ENCODE assay signal across 25 cellular contexts in genomic region chr7:158526531-158526930, GRCh38.
"Had no signal": no experiment of that assay in that cellular context is flagged by ENCODE, and none has a peak within 500 bp of the region (broad histone marks: within the 10 kb centered on the region; RNA-seq: fewer than 3 reads in every experiment).

No MANE protein-coding gene starts in this region.

- DNase-seq: activated CD4-positive, alpha-beta memory T cell treated with anti-CD3 and anti-CD28 coated beads for 36 hours; activated CD4-positive, alpha-beta T cell treated with anti-CD3 and anti-CD28 coated beads for 4 hours; activated CD4-positive, alpha-beta T cell treated with anti-CD3 and anti-CD28 coated beads, Interleukin-2, amount 50 U/mL, for 1 hour; activated CD8-positive, alpha-beta memory T cell treated with anti-CD3 and anti-CD28 coated beads, Interleukin-2, amount 50 U/mL, for 4 hours; activated gamma-delta T cell treated with Interleukin-2 at 50 U/mL for 16 hours; activated naive CD4-positive, alpha-beta T cell treated with anti-CD3 and anti-CD28 coated beads for 36 hours; activated T-cell treated with anti-CD3 and anti-CD28 coated beads for 4 hours; activated T-cell treated with anti-CD3 and anti-CD28 coated beads, Interleukin-2, amount 50 U/mL, for 4 hours; adrenal gland; body of pancreas; MM.1S; MV-4-11; NCI-H1436 treated with DMSO at 0.1 percent for 48 hours; NCI-H1694 treated with DMSO at 0.1 percent for 48 hours; NCI-H2029; NCI-H524 treated with DMSO at 0.1 percent for 48 hours; NK-92 treated with Interleukin-12 subunit alpha and Interleukin-12 subunit beta, amount 100 ng/mL, for 24 hours; PC-9; SHP77; SJCRH30; T1000 had no signal

- H3K9me3 ChIP-seq: adrenal gland, body of pancreas, breast epithelium, SJCRH30 had no signal

- H3K27me3 ChIP-seq: adrenal gland, body of pancreas had no signal

- H3K4me1 ChIP-seq: adrenal gland, breast epithelium, SJCRH30 had no signal

- H3K4me2 ChIP-seq: KMS-11, PC-9 had no signal

- H3K36me3 ChIP-seq: adrenal gland, breast epithelium, SJCRH30 had no signal

- H2AFZ ChIP-seq: PC-9 had no signal

- H3K4me3 ChIP-seq: adrenal gland, body of pancreas, breast epithelium, PC-9, SJCRH30, SK-N-MC had no signal

- H3K9ac ChIP-seq: KMS-11 had no signal

- H3K27ac ChIP-seq: adrenal gland, body of pancreas, breast epithelium, KMS-11, PC-9, RWPE1, SJCRH30, SK-N-MC had no signal
